Comparison of ENCODE assay signal across 37 cellular contexts in the genomic region with DNA sequence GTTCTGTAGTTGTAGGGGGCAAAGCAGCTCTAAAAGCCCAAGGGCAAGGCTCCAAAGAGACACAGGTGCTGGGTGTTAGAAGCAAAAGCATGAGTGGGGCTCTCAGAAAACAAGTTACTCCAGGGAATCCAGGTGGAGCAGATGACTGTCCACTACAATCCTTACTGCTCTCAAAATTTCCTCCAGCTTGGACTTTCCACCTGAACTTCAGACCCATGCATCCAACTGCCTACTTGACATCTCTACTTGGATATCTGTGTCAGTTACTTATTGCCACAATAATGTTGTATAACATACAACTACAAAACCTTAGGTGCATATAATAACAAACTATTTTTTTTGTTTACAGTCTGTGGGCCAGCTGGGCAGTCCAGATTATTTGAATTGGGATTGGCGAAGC.
"Had no signal": no experiment of that assay in that cellular context is flagged by ENCODE, and none has a peak within 500 bp of the region (broad histone marks: within the 10 kb centered on the region; RNA-seq: fewer than 3 reads in every experiment).

No MANE protein-coding gene starts in this region.

- H3K9me3 ChIP-seq: ascending aorta had no signal

- H3K36me3 ChIP-seq: ascending aorta, cardiac muscle cell had no signal

- H3K27me3 Mint-ChIP-seq: activated B cell treated with CpG ODN at 0.5 μM for 24 hours; central memory CD8-positive, alpha-beta T cell had no signal

- FAIRE-seq: bronchial epithelial cell, TTC549 had no signal

- DNase-seq: activated B cell treated with CpG ODN at 0.5 μM for 24 hours; activated CD4-positive, alpha-beta memory T cell treated with anti-CD3 and anti-CD28 coated beads for 36 hours; activated CD4-positive, alpha-beta T cell treated with anti-CD3 and anti-CD28 coated beads for 4 hours; activated CD4-positive, alpha-beta T cell treated with anti-CD3 and anti-CD28 coated beads, Interleukin-2, amount 10 ng/mL, durations not matched to agents 24 days and 14 days; activated CD4-positive, alpha-beta T cell treated with anti-CD3 and anti-CD28 coated beads, Interleukin-2, amount 50 U/mL, for 1 hour; activated CD4-positive, alpha-beta T cell treated with anti-CD3 and anti-CD28 coated beads, Interleukin-2, amount 50 U/mL, for 4 hours; activated CD4-positive, CD25-positive, alpha-beta regulatory T cell treated with anti-CD3 and anti-CD28 coated beads, Interleukin-2, amount 50 U/mL, for 72 hours; activated CD8-positive, alpha-beta memory T cell treated with anti-CD3 and anti-CD28 coated beads, Interleukin-2, amount 50 U/mL, for 4 hours; activated CD8-positive, alpha-beta T cell treated with anti-CD3 and anti-CD28 coated beads for 36 hours; activated effector memory CD4-positive, alpha-beta T cell treated with Interleukin-2 at 50 U/mL for 16 hours; activated gamma-delta T cell; activated naive CD4-positive, alpha-beta T cell treated with anti-CD3 and anti-CD28 coated beads, Interleukin-2, amount 10 ng/mL, durations not matched to agents 7 days and 5 days; activated naive CD4-positive, alpha-beta T cell treated with Interleukin-2 at 50 U/mL for 16 hours; activated naive CD8-positive, alpha-beta T cell treated with anti-CD3 and anti-CD28 coated beads, Interleukin-2, amount 10 ng/mL, durations not matched to agents 7 days and 5 days; activated naive CD8-positive, alpha-beta T cell treated with anti-CD3 and anti-CD28 coated beads, Interleukin-2, amount 50 U/mL, for 24 hours; activated T-cell treated with anti-CD3 and anti-CD28 coated beads for 4 hours; activated T-cell treated with anti-CD3 and anti-CD28 coated beads, Interleukin-2, amount 50 U/mL, for 1 hour; activated T-cell treated with anti-CD3 and anti-CD28 coated beads, Interleukin-2, amount 50 U/mL, for 4 hours; amygdala; anterior cingulate cortex; caudate nucleus; cerebellar nuclear complex; T-helper 1 cell; T-helper 2 cell; T-helper 9 cell had no signal

- H3K27ac ChIP-seq: ascending aorta, cardiac muscle cell, VCaP had no signal

- H3K27me3 ChIP-seq: ascending aorta, cardiac muscle cell had no signal

- H3K27ac Mint-ChIP-seq: activated B cell treated with CpG ODN at 0.5 μM for 24 hours; activated CD4-positive, alpha-beta memory T cell treated with anti-CD3 and anti-CD28 coated beads for 36 hours; activated CD4-positive, alpha-beta T cell treated with anti-CD3 and anti-CD28 coated beads, Interleukin-2, amount 10 ng/mL, durations not matched to agents 24 days and 14 days; activated CD8-positive, alpha-beta T cell treated with anti-CD3 and anti-CD28 coated beads for 36 hours; activated naive CD4-positive, alpha-beta T cell treated with anti-CD3 and anti-CD28 coated beads, Interleukin-2, amount 10 ng/mL, durations not matched to agents 7 days and 5 days; activated naive CD8-positive, alpha-beta T cell; activated naive CD8-positive, alpha-beta T cell treated with anti-CD3 and anti-CD28 coated beads, Interleukin-2, amount 10 ng/mL, durations not matched to agents 7 days and 5 days; activated naive CD8-positive, alpha-beta T cell treated with anti-CD3 and anti-CD28 coated beads, Interleukin-2, amount 50 U/mL, for 24 hours; activated T-helper 2 cell treated with anti-CD3 and anti-CD28 coated beads, Interferon-gamma antibody, Interleukin-2, Interleukin-4, amounts not matched to agents 10 μg/mL and 5 μg/mL and 100 μg/mL, durations not matched to agents 14 hours and 24 hours and 36 hours; brain; T-helper 1 cell treated with Interleukin-12 subunit alpha and Interleukin-12 subunit beta and Interleukin-4 antibody, amounts not matched to agents 30 μg/mL and 1 μg/mL, for 36 hours; T-helper 2 cell treated with Interferon-gamma antibody and Interleukin-4, amounts not matched to agents 5 μg/mL and 100 μg/mL, for 36 hours had no signal

- H3K4me1 Mint-ChIP-seq: activated naive CD4-positive, alpha-beta T cell treated with anti-CD3 and anti-CD28 coated beads, Interleukin-2, amount 50 U/mL, for 24 hours; brain; central memory CD8-positive, alpha-beta T cell had no signal

- H3K9me3 Mint-ChIP-seq: activated naive CD4-positive, alpha-beta T cell treated with anti-CD3 and anti-CD28 coated beads, Interleukin-2, amount 10 ng/mL, durations not matched to agents 7 days and 5 days; activated naive CD4-positive, alpha-beta T cell treated with anti-CD3 and anti-CD28 coated beads, Interleukin-2, amount 50 U/mL, for 24 hours; activated T-cell treated with anti-CD3 and anti-CD28 coated beads, Interleukin-2, amount 50 U/mL, for 4 hours; central memory CD8-positive, alpha-beta T cell had no signal

- H3K4me3 ChIP-seq: ascending aorta, cardiac muscle cell had no signal

- H3K36me3 Mint-ChIP-seq: activated CD4-positive, alpha-beta memory T cell treated with anti-CD3 and anti-CD28 coated beads for 36 hours; activated naive CD4-positive, alpha-beta T cell treated with anti-CD3 and anti-CD28 coated beads, Interleukin-2, amount 10 ng/mL, durations not matched to agents 7 days and 5 days; activated naive CD8-positive, alpha-beta T cell; brain had no signal

- H3K4me3 Mint-ChIP-seq: activated B cell treated with CpG ODN at 0.5 μM for 24 hours; activated CD4-positive, alpha-beta memory T cell treated with anti-CD3 and anti-CD28 coated beads for 36 hours; activated CD4-positive, alpha-beta T cell treated with anti-CD3 and anti-CD28 coated beads, Interleukin-2, amount 10 ng/mL, durations not matched to agents 24 days and 14 days; activated CD8-positive, alpha-beta T cell treated with anti-CD3 and anti-CD28 coated beads for 36 hours; activated naive CD4-positive, alpha-beta T cell treated with anti-CD3 and anti-CD28 coated beads, Interleukin-2, amount 10 ng/mL, durations not matched to agents 7 days and 5 days; activated naive CD4-positive, alpha-beta T cell treated with anti-CD3 and anti-CD28 coated beads, Interleukin-2, amount 50 U/mL, for 24 hours; activated naive CD8-positive, alpha-beta T cell; activated naive CD8-positive, alpha-beta T cell treated with anti-CD3 and anti-CD28 coated beads, Interleukin-2, amount 10 ng/mL, durations not matched to agents 7 days and 5 days; activated naive CD8-positive, alpha-beta T cell treated with anti-CD3 and anti-CD28 coated beads, Interleukin-2, amount 50 U/mL, for 24 hours; activated T-cell treated with anti-CD3 and anti-CD28 coated beads, Interleukin-2, amount 50 U/mL, for 4 hours; brain; central memory CD8-positive, alpha-beta T cell; T-helper 1 cell treated with Interleukin-12 subunit alpha and Interleukin-12 subunit beta and Interleukin-4 antibody, amounts not matched to agents 30 μg/mL and 1 μg/mL, for 36 hours; T-helper 2 cell treated with Interferon-gamma antibody and Interleukin-4, amounts not matched to agents 5 μg/mL and 100 μg/mL, for 36 hours had no signal

- ATAC-seq: activated CD8-positive, alpha-beta T cell treated with anti-CD3 and anti-CD28 coated beads for 36 hours; activated naive CD8-positive, alpha-beta T cell treated with anti-CD3 and anti-CD28 coated beads, Interleukin-2, amount 50 U/mL, for 24 hours; activated T-cell treated with anti-CD3 and anti-CD28 coated beads, Interleukin-2, amount 50 U/mL, for 4 hours had no signal
